Comparison of ENCODE assay signal across 8 cellular contexts in genomic region chr5:159100928-159101646, GRCh38. TPM values are rescaled to one million over a fixed set of nuclear protein-coding genes. Genes with fewer than 3 reads are reported as not detected.
A peak's percentile ranks its signal among the peaks of the same experiment; 100 is the strongest.
DNase-seq lines count a peak whose midpoint lies in the region; ATAC-seq and TF ChIP-seq lines count a peak whose summit lies in the region.

No MANE protein-coding gene starts in this region.

- no peaks in the 10 kb centered on the region for H3K9me2 ChIP-seq in SU-DHL-6 (replicated peaks; ENCODE audit: insufficient read depth, low read length)

- H3K4me3 Mint-ChIP-seq in CD4-positive, CD25-positive, alpha-beta regulatory T cell: peak overlapping the region; percentile 69 to 91 (median 88)

- H3K79me2 ChIP-seq in SU-DHL-6 (ENCODE audit: insufficient read depth, low read length): peaks cover 13% of the 10 kb centered on the region

- peak overlapping the region; percentile 97 for H3K4me2 ChIP-seq in SU-DHL-6 (ENCODE audit: low read depth, low read length, poor library complexity, severe bottlenecking)

- H4K20me1 ChIP-seq in SU-DHL-6 (ENCODE audit: low read depth, low read length): no peaks in the 10 kb centered on the region

- H3F3A ChIP-seq in SU-DHL-6 (ENCODE audit: insufficient read depth): peaks cover 19% of the 10 kb centered on the region

- H3K36me3 ChIP-seq in CD4-positive, CD25-positive, alpha-beta regulatory T cell (ENCODE audit: control insufficient read depth, insufficient read depth, low read length): no peaks in the 10 kb centered on the region
- no peaks in the 10 kb centered on the region for H3K36me3 ChIP-seq in SU-DHL-6 (ENCODE audit: low read length)
- no peaks in the 10 kb centered on the region for H3K36me3 ChIP-seq in iPS DF 6.9 (ENCODE audit: control insufficient read depth, insufficient read depth, low read length)

- WGBS in iPS DF 6.9 (ENCODE audit: insufficient coverage, insufficient read length): 100% methylated on average over 1 of the region's 16 CpGs

- H3K27me3 ChIP-seq in CD4-positive, CD25-positive, alpha-beta regulatory T cell (ENCODE audit: control insufficient read depth, insufficient read depth, low read length): peaks cover 41% of the 10 kb centered on the region
- H3K27me3 ChIP-seq in SU-DHL-6 (ENCODE audit: low read length) (no peaks in the 10 kb centered on the region), iPS DF 6.9 (ENCODE audit: control insufficient read depth, insufficient read depth, low read length) (peaks cover 81% of the 10 kb centered on the region)

- DNase-seq in CD4-positive, CD25-positive, alpha-beta regulatory T cell: no peak
- no peak for DNase-seq in iPS DF 6.9 (ENCODE audit: low read depth, low spot score)
- no peak for DNase-seq in substantia nigra (lab: John Stamatoyannopoulos, UW)
- DNase-seq in occipital lobe (lab: John Stamatoyannopoulos, UW): no peak
- no peak for DNase-seq in central memory CD4-positive, alpha-beta T cell
- DNase-seq in SKM-1 treated with dmso at 0.1 percent for 144 hours (lab: John Stamatoyannopoulos, UW; ENCODE audit: unreplicated experiment): no peak

- peaks cover 0 to 7% (median 0%) of the 10 kb centered on the region in 7 donors for H3K9me3 Mint-ChIP-seq in CD4-positive, CD25-positive, alpha-beta regulatory T cell

- peaks cover 51% of the 10 kb centered on the region for H3K4me1 ChIP-seq in CD4-positive, CD25-positive, alpha-beta regulatory T cell (ENCODE audit: control insufficient read depth, insufficient read depth, low read length, poor library complexity, severe bottlenecking)
- H3K4me1 ChIP-seq in iPS DF 6.9 (ENCODE audit: control insufficient read depth, insufficient read depth, low read length): peaks cover 8% of the 10 kb centered on the region

- no peaks in the 10 kb centered on the region for H3K9me3 ChIP-seq in CD4-positive, CD25-positive, alpha-beta regulatory T cell (ENCODE audit: control insufficient read depth in 2 of 2, low read length in 2 of 2)
- H3K9me3 ChIP-seq in SU-DHL-6 (ENCODE audit: insufficient read depth, low read length) (no peaks in the 10 kb centered on the region), iPS DF 6.9 (ENCODE audit: control insufficient read depth, insufficient read depth, low read length) (no peaks in the 10 kb centered on the region)

- no peak overlapping the region for H3K27ac ChIP-seq in CD4-positive, CD25-positive, alpha-beta regulatory T cell (ENCODE audit: insufficient read depth, low read length, poor library complexity, severe bottlenecking)
- no peak overlapping the region for H3K27ac ChIP-seq in SU-DHL-6 (ENCODE audit: low read depth, low read length)
- no peak overlapping the region for H3K27ac ChIP-seq in iPS DF 6.9 (ENCODE audit: low read length)
- H3K27ac ChIP-seq in substantia nigra (ENCODE audit: low read depth, low read length, poor library complexity, severe bottlenecking): peak overlapping the region; percentile 46

- H3K4me3 ChIP-seq in CD4-positive, CD25-positive, alpha-beta regulatory T cell (ENCODE audit: low read depth, low read length): no peak overlapping the region
- H3K4me3 ChIP-seq in SU-DHL-6 (ENCODE audit: insufficient read depth, low read length, poor library complexity, severe bottlenecking) (peak overlapping the region; percentile 72), iPS DF 6.9 (ENCODE audit: low read length) (peak overlapping the region; percentile 34; the same call in 1 of the 2 replicates)

- H3K4me1 Mint-ChIP-seq in CD4-positive, CD25-positive, alpha-beta regulatory T cell: peaks cover 5 to 65% (median 31%) of the 10 kb centered on the region in 4 donors

- peak in 1 of 2 donors; percentile 1 for ATAC-seq in CD4-positive, CD25-positive, alpha-beta regulatory T cell (ENCODE audit: low read depth in 2 of 2)
- ATAC-seq in GM21619 (IDR thresholded peaks at IDR 0.05; ENCODE audit: unreplicated experiment): peak; percentile 3

- H3K36me3 Mint-ChIP-seq in CD4-positive, CD25-positive, alpha-beta regulatory T cell: no peaks in the 10 kb centered on the region

- peak overlapping the region; percentile 67 for H3K9ac ChIP-seq in SU-DHL-6 (ENCODE audit: low read length)

- no peak for TF ChIP-seq CTCF in SU-DHL-6 (IDR thresholded peaks at IDR 0.05; ENCODE audit: insufficient read depth, low read length, poor library complexity, severe bottlenecking)

- peaks cover 91% of the 10 kb centered on the region for H3K27me3 Mint-ChIP-seq in CD4-positive, CD25-positive, alpha-beta regulatory T cell

- H2AFZ ChIP-seq in SU-DHL-6 (ENCODE audit: low read depth, low read length, severe bottlenecking): peak overlapping the region; percentile 91

- H3K27ac Mint-ChIP-seq in CD4-positive, CD25-positive, alpha-beta regulatory T cell: no peak overlapping the region

RNA-seq across cellular contexts. Expression of gene EBF1, which starts 1.4 kb away (rescaled TPM):
- 0.64 TPM for total RNA-seq in CD4-positive, CD25-positive, alpha-beta regulatory T cell
- under 1 TPM in 2 of 4 donors, not detected in 2; 0.23 to 0.29 TPM for polyA plus RNA-seq in CD4-positive, CD25-positive, alpha-beta regulatory T cell
- total RNA-seq in occipital lobe: 3.0 TPM
